Comparison of ENCODE assay signal across 19 cellular contexts in the genomic region with DNA sequence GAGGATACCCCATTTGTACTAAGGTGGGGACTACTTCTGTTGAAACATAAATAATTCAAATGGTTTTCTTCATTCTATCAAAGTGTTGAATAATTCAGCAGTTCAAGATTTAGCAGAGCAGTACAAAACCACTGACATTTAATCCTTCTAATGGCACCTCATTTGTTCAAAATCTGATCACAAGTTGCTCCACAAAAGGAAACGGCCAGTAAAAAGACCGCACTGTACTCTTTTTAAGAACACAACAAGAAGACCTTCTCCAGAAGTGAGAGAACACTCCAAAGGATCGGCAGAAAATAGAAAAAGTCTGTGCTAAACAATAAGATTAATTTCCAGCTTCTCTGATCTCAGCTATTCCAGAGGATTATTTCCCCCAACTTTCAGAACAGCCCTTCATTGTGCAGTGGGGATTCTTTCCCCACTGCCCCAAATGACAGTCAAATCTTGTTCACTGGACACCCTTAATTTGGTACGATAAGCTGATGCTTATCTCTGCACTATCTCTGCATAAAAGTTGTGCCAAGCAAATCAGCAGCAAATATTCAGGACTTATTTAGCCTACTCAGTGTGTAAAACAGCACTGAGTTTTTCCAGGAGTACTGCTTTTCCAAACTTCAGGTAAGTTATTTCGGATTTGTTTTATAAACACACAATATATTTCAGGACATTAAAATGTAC. TPM values are rescaled to one million over a fixed set of nuclear protein-coding genes. Genes with fewer than 3 reads are reported as not detected.
DNase-seq lines count a peak whose midpoint lies in the region; ATAC-seq and TF ChIP-seq lines count a peak whose summit lies in the region.
"Had no signal": no experiment of that assay in that cellular context is flagged by ENCODE, and none has a peak within 500 bp of the region (broad histone marks: within the 10 kb centered on the region; RNA-seq: fewer than 3 reads in every experiment).

No MANE protein-coding gene starts in this region.

- TF ChIP-seq RAD21 in neural cell (conservative IDR thresholded peaks at IDR 0.05), result no peak

- H3K27ac ChIP-seq in HEK293 (ENCODE audit: extremely low read depth, low read depth, low read length), result peak overlapping the region; percentile 33; the same call in 1 of the 2 replicates
- no peak overlapping the region for H3K27ac ChIP-seq in neural cell (ENCODE audit: low read length)
- H3K27ac ChIP-seq: C4-2B, lower lobe of right lung, Peyer's patch, tibial nerve had no signal

- H3K4me3 Mint-ChIP-seq in activated CD4-positive, alpha-beta T cell treated with anti-CD3 and anti-CD28 coated beads for 36 hours, result no peak overlapping the region
- peak overlapping the region; percentile 38 for H3K4me3 Mint-ChIP-seq in activated naive CD8-positive, alpha-beta T cell treated with anti-CD3 and anti-CD28 coated beads for 36 hours

- ATAC-seq in activated CD4-positive, alpha-beta T cell treated with anti-CD3 and anti-CD28 coated beads for 36 hours, result no peak
- no peak for ATAC-seq in GM21786 (IDR thresholded peaks at IDR 0.05; ENCODE audit: unreplicated experiment)
- ATAC-seq: lower lobe of right lung had no signal

- H3K27me3 Mint-ChIP-seq in activated CD4-positive, alpha-beta T cell treated with anti-CD3 and anti-CD28 coated beads for 36 hours, result no peaks in the 10 kb centered on the region
- no peaks in the 10 kb centered on the region for H3K27me3 Mint-ChIP-seq in activated naive CD8-positive, alpha-beta T cell treated with anti-CD3 and anti-CD28 coated beads for 36 hours

- H2AFZ ChIP-seq in neural cell (ENCODE audit: low read depth, low read length), result no peak overlapping the region

- H3K9me3 Mint-ChIP-seq in activated CD4-positive, alpha-beta T cell treated with anti-CD3 and anti-CD28 coated beads for 36 hours (ENCODE audit: low read depth), result no peaks in the 10 kb centered on the region
- no peaks in the 10 kb centered on the region for H3K9me3 Mint-ChIP-seq in activated naive CD8-positive, alpha-beta T cell treated with anti-CD3 and anti-CD28 coated beads for 36 hours

- no peak for TF ChIP-seq CTCF in HEK293 (tag by site-specific recombination; IDR thresholded peaks at IDR 0.05)
- TF ChIP-seq CTCF in neural cell (IDR thresholded peaks at IDR 0.05; ENCODE audit: poor library complexity, severe bottlenecking), result no peak

- TF ChIP-seq EP300 in neural cell (conservative IDR thresholded peaks at IDR 0.05; ENCODE audit: poor library complexity, severe bottlenecking), result no peak

- no peak for DNase-seq in activated CD4-positive, alpha-beta T cell treated with anti-CD3 and anti-CD28 coated beads for 36 hours
- no peak for DNase-seq in activated CD4-positive, alpha-beta T cell treated with anti-CD3 and anti-CD28 coated beads, Interleukin-2, amount 50 U/mL, for 1 hour
- no peak for DNase-seq in activated naive CD8-positive, alpha-beta T cell treated with anti-CD3 and anti-CD28 coated beads for 36 hours
- DNase-seq in hypothalamus (lab: John Stamatoyannopoulos, UW), result no peak
- DNase-seq in NCI-H146 treated with DMSO at 0.1 percent for 48 hours (lab: John Stamatoyannopoulos, UW; ENCODE audit: unreplicated experiment), result no peak
- DNase-seq: dermis blood vessel endothelial cell, DMS53, HCEC 1CT, KBM-7, lower lobe of right lung, NCI-H1105 treated with DMSO at 0.1 percent for 48 hours, NCI-H2171 treated with DMSO at 0.1 percent for 48 hours, Peyer's patch had no signal

- CTCF ChIA-PET in activated CD4-positive, alpha-beta T cell treated with anti-CD3 and anti-CD28 coated beads for 36 hours (lab: Charles Lee), result interaction anchor here (0.6 to 2.7 kb wide), 4 partner anchors 10 to 191 kb away, joined by 3 to 20 read pairs (median 4); no protein-coding TSS in a partner anchor
- CTCF ChIA-PET in HEK293 (lab: Yijun Ruan, JAX), result interaction anchor here (0.6 to 2.1 kb wide), 3 partner anchors 8 to 65 kb away, joined by 3 to 12 read pairs (median 5); no protein-coding TSS in a partner anchor

- no peak overlapping the region for H3K4me2 ChIP-seq in neural cell (ENCODE audit: low read length)
- H3K4me2 ChIP-seq: smooth muscle cell had no signal

- intact Hi-C loops in activated CD4-positive, alpha-beta T cell treated with anti-CD3 and anti-CD28 coated beads for 36 hours (cut with DNase I, micrococcal nuclease), result no loop called here

- POLR2A ChIA-PET in activated CD4-positive, alpha-beta T cell treated with anti-CD3 and anti-CD28 coated beads for 36 hours (lab: Charles Lee), result interaction anchor here (0.5 kb wide), 1 partner anchor 25 kb away, joined by 3 read pairs; no protein-coding TSS in a partner anchor
- POLR2A ChIA-PET in HEK293 (lab: Yijun Ruan, JAX), result interaction anchor here (0.5 kb wide), 1 partner anchor 73 kb away, joined by 4 read pairs; no protein-coding TSS in a partner anchor

- H3F3A ChIP-seq in neural cell (ENCODE audit: insufficient read depth, low read length, poor library complexity, severe bottlenecking), result no peaks in the 10 kb centered on the region

- H3K9ac ChIP-seq in neural cell (ENCODE audit: low read length), result no peak overlapping the region

- peaks cover 34% of the 10 kb centered on the region for H3K36me3 Mint-ChIP-seq in activated CD4-positive, alpha-beta T cell treated with anti-CD3 and anti-CD28 coated beads for 36 hours (ENCODE audit: low read depth)
- peaks cover 27% of the 10 kb centered on the region for H3K36me3 Mint-ChIP-seq in activated naive CD8-positive, alpha-beta T cell treated with anti-CD3 and anti-CD28 coated beads for 36 hours

- peaks cover 54% of the 10 kb centered on the region for H3K4me1 Mint-ChIP-seq in activated CD4-positive, alpha-beta T cell treated with anti-CD3 and anti-CD28 coated beads for 36 hours
- H3K4me1 Mint-ChIP-seq in activated naive CD8-positive, alpha-beta T cell treated with anti-CD3 and anti-CD28 coated beads for 36 hours, result peaks cover 51% of the 10 kb centered on the region

- H3K27me3 ChIP-seq in neural cell (ENCODE audit: insufficient read depth, low read depth, low read length), result no peaks in the 10 kb centered on the region
- H3K27me3 ChIP-seq: Peyer's patch, tibial nerve had no signal

- H3K9me3 ChIP-seq in HEK293 (ENCODE audit: control insufficient read depth, insufficient read depth, low read depth, low read length) (no peaks in the 10 kb centered on the region), neural cell (ENCODE audit: low read length) (no peaks in the 10 kb centered on the region)
- H3K9me3 ChIP-seq: lower lobe of right lung, Peyer's patch, tibial nerve had no signal

- H3K36me3 ChIP-seq in HEK293 (ENCODE audit: control insufficient read depth in 2 of 2, insufficient read depth in 1 of 2, low read length in 2 of 2), result peaks cover 28 to 38% of the 10 kb centered on the region in 2 experiments
- H3K36me3 ChIP-seq in neural cell (ENCODE audit: insufficient read depth, low read length), result no peaks in the 10 kb centered on the region
- H3K36me3 ChIP-seq: Peyer's patch had no signal

- no peak overlapping the region for H3K4me3 ChIP-seq in HEK293 (ENCODE audit: low read depth, low read length)
- peak overlapping the region; percentile 23 for H3K4me3 ChIP-seq in neural cell (ENCODE audit: low read length)
- H3K4me3 ChIP-seq: lower lobe of right lung, Peyer's patch, smooth muscle cell, tibial nerve had no signal

- no peaks in the 10 kb centered on the region for H3K9me2 ChIP-seq in neural cell (ENCODE audit: insufficient read depth, low read length)

- H3K27ac Mint-ChIP-seq in activated CD4-positive, alpha-beta T cell treated with anti-CD3 and anti-CD28 coated beads for 36 hours, result peak overlapping the region; percentile 24
- peak overlapping the region; percentile 4 for H3K27ac Mint-ChIP-seq in activated naive CD8-positive, alpha-beta T cell treated with anti-CD3 and anti-CD28 coated beads for 36 hours

- peaks cover 37% of the 10 kb centered on the region for H3K79me2 ChIP-seq in neural cell (replicated peaks; ENCODE audit: insufficient read depth, low read length)

- H3K4me1 ChIP-seq in HEK293 (ENCODE audit: control insufficient read depth, insufficient read depth, low read length), result peaks cover 17% of the 10 kb centered on the region

- no peaks in the 10 kb centered on the region for H4K20me1 ChIP-seq in neural cell (ENCODE audit: insufficient read depth)

TF ChIP-seq in HEK293, 187 proteins besides CTCF, POLR2A, EP300 and RAD21 (continues in another document):
- peak; percentile 26; the same call in 1 of the 2 replicates for TF ChIP-seq ZNF394 (tag by site-specific recombination; IDR thresholded peaks at IDR 0.05; ENCODE audit: borderline replicate concordance)

TF ChIP-seq in neural cell, 6 proteins besides CTCF, POLR2A, EP300 and RAD21 (continues in another document):
- TF ChIP-seq TAF1 (IDR thresholded peaks at IDR 0.05; ENCODE audit: low read depth), result no peak
- TF ChIP-seq MXI1 (conservative IDR thresholded peaks at IDR 0.05; ENCODE audit: poor library complexity, severe bottlenecking), result no peak
- TF ChIP-seq EZH2 (IDR thresholded peaks at IDR 0.05; ENCODE audit: borderline replicate concordance, insufficient read depth, low read length, poor library complexity, severe bottlenecking), result no peak

RNA-seq across cellular contexts. Expression of a gene that starts 5.2 kb away (rescaled TPM):
- total RNA-seq in activated CD4-positive, alpha-beta T cell treated with anti-CD3 and anti-CD28 coated beads for 36 hours, result 100 to 1,000 TPM in 1 of 2 experiments, 10 to 100 TPM in 1; 94.0 to 128 TPM
- 10 to 100 TPM; 81.8 to 84.0 TPM for total RNA-seq in activated naive CD8-positive, alpha-beta T cell treated with anti-CD3 and anti-CD28 coated beads for 36 hours
- polyA plus RNA-seq in neural cell, result 59.1 and 66.8 TPM in 2 replicates
- polyA minus RNA-seq in neural cell, result 139 and 155 TPM in 2 replicates

RNA-seq across cellular contexts. Expression of a gene that starts 5.5 kb away (rescaled TPM):
- 10 to 100 TPM; 31.1 to 34.7 TPM for total RNA-seq in activated CD4-positive, alpha-beta T cell treated with anti-CD3 and anti-CD28 coated beads for 36 hours
- 10 to 100 TPM; 23.5 to 27.2 TPM for total RNA-seq in activated naive CD8-positive, alpha-beta T cell treated with anti-CD3 and anti-CD28 coated beads for 36 hours
- polyA plus RNA-seq in neural cell, result 24.1 and 30.0 TPM in 2 replicates
- 15.1 and 22.2 TPM in 2 replicates for polyA minus RNA-seq in neural cell

RNA-seq across cellular contexts. Expression of a gene that starts 43.9 kb away (rescaled TPM):
- 10 to 100 TPM; 69.3 to 77.6 TPM for total RNA-seq in activated CD4-positive, alpha-beta T cell treated with anti-CD3 and anti-CD28 coated beads for 36 hours
- 100 to 1,000 TPM; 121 to 128 TPM for total RNA-seq in activated naive CD8-positive, alpha-beta T cell treated with anti-CD3 and anti-CD28 coated beads for 36 hours
- polyA plus RNA-seq in neural cell, result 97.6 and 101 TPM in 2 replicates
- 41.1 and 55.3 TPM in 2 replicates for polyA minus RNA-seq in neural cell
